8 cellular contexts compared by ENCODE assay signal in the genomic region with DNA sequence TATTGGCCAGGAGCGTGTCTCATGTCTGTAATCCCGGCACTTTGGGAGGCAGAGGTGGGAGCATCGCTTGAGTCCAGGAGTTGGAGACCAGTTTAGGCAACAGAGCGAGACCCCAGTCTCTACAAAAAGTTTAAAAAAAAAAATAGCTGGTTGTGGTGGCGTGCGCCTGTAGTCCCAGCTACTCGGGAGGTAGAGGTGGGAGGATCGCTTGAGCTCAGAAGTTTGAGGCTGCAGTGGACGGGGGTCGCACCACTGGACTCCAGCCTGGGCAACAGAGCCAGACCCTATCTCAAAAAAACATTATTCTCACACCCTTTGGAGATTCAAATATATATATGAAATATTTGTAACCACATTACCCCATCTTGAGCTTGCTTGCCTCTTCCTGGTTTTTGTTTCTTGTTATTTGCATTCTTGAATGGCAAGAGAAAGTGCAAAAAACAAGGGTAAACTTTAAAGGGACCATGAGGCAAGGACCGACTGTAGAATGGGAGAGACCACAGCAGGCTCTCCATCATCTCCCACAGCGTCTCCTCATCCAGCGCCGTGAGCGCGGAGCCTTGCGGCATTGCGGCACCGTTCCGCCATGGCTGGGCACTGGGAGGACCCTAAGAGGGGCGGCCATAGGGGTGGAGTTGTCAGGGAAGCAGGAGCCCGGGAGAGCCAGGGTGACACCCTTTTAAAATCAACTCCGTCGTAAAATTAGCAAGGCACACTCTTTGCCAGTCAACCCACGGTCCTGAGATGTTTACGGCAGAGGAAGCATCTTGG. TPM values are rescaled to one million over a fixed set of nuclear protein-coding genes. Genes with fewer than 3 reads are reported as not detected.
DNase-seq lines count a peak whose midpoint lies in the region; ATAC-seq, FAIRE-seq and TF ChIP-seq lines count a peak whose summit lies in the region.

No MANE protein-coding gene starts in this region.

- H3K4me1 ChIP-seq in keratinocyte (ENCODE audit: control insufficient read depth, extremely low read depth, insufficient read depth, low read length) (peaks cover 12% of the 10 kb centered on the region), thymus (ENCODE audit: control insufficient read depth, insufficient read depth, low read length) (peaks cover 15% of the 10 kb centered on the region)

- H3K27me3 Mint-ChIP-seq in activated T-cell treated with anti-CD3 and anti-CD28 coated beads, Interleukin-2, amount 50 U/mL, for 4 hours (ENCODE audit: low read depth), result no peaks in the 10 kb centered on the region
- no peaks in the 10 kb centered on the region for H3K27me3 Mint-ChIP-seq in activated T-helper 17 cell treated with anti-CD3 and anti-CD28 coated beads, Interleukin-2, amount 50 U/mL, for 72 hours

- peak overlapping the region; percentile 94 for H3K27ac Mint-ChIP-seq in activated T-helper 17 cell treated with anti-CD3 and anti-CD28 coated beads, Interleukin-2, amount 50 U/mL, for 72 hours

- H3K9ac ChIP-seq in keratinocyte (ENCODE audit: control insufficient read depth, extremely low read depth, insufficient read depth, low read length), result no peak overlapping the region

- H3K36me3 ChIP-seq in keratinocyte (ENCODE audit: control insufficient read depth in 2 of 2, extremely low read depth in 1 of 2, insufficient read depth in 2 of 2, low read length in 2 of 2), result peaks cover 0 to 3% of the 10 kb centered on the region in 2 experiments
- peaks cover 4% of the 10 kb centered on the region for H3K36me3 ChIP-seq in thymus (ENCODE audit: control insufficient read depth, insufficient read depth)

- dilution Hi-C loops in keratinocyte (cut with MboI; ENCODE audit: extremely low pct_ligation_motif_present, low sequenced_read_pairs), result no loop called here

- H3K9me3 ChIP-seq in keratinocyte (ENCODE audit: control insufficient read depth, low read depth, low read length) (no peaks in the 10 kb centered on the region), thymus (ENCODE audit: control insufficient read depth) (no peaks in the 10 kb centered on the region)

- H3K4me3 ChIP-seq in keratinocyte (ENCODE audit: control insufficient read depth in 2 of 3, extremely low read depth in 1 of 3, insufficient read depth in 2 of 3, low read depth in 1 of 3, low read length in 3 of 3) (peak overlapping the region; percentile 83 to 95 (median 92)), thymus (ENCODE audit: low read length) (peak overlapping the region; percentile 77)

- no peak for ATAC-seq in activated T-cell treated with anti-CD3 and anti-CD28 coated beads, Interleukin-2, amount 50 U/mL, for 4 hours
- ATAC-seq in activated T-helper 17 cell treated with anti-CD3 and anti-CD28 coated beads, Interleukin-2, amount 50 U/mL, for 72 hours (replicated peaks), result no peak

- WGBS in thymus, result 94% methylated on average over 26 of the region's 26 CpGs

- FAIRE-seq in keratinocyte (lab: Jason Lieb, UNC), result no peak
- FAIRE-seq in urothelium cell line (lab: Jason Lieb, UNC), result no peak

- H4K20me1 ChIP-seq in keratinocyte (ENCODE audit: control insufficient read depth, extremely low read depth, insufficient read depth, low read length), result peaks cover 5% of the 10 kb centered on the region

- H3K4me1 Mint-ChIP-seq in activated T-cell treated with anti-CD3 and anti-CD28 coated beads, Interleukin-2, amount 50 U/mL, for 4 hours (ENCODE audit: low read depth), result peaks cover 58% of the 10 kb centered on the region
- peaks cover 38% of the 10 kb centered on the region for H3K4me1 Mint-ChIP-seq in activated T-helper 17 cell treated with anti-CD3 and anti-CD28 coated beads, Interleukin-2, amount 50 U/mL, for 72 hours

- H3K79me2 ChIP-seq in keratinocyte (ENCODE audit: control insufficient read depth, insufficient read depth, low read length), result peaks cover 61% of the 10 kb centered on the region

- peak overlapping the region; percentile 95 for H3K4me3 Mint-ChIP-seq in activated T-cell treated with anti-CD3 and anti-CD28 coated beads, Interleukin-2, amount 50 U/mL, for 4 hours
- H3K4me3 Mint-ChIP-seq in activated T-helper 17 cell treated with anti-CD3 and anti-CD28 coated beads, Interleukin-2, amount 50 U/mL, for 72 hours, result peak overlapping the region; percentile 90

- H3K9me3 Mint-ChIP-seq in activated T-cell treated with anti-CD3 and anti-CD28 coated beads, Interleukin-2, amount 50 U/mL, for 4 hours, result no peaks in the 10 kb centered on the region
- no peaks in the 10 kb centered on the region for H3K9me3 Mint-ChIP-seq in activated T-helper 17 cell treated with anti-CD3 and anti-CD28 coated beads, Interleukin-2, amount 50 U/mL, for 72 hours

- H2AFZ ChIP-seq in keratinocyte (ENCODE audit: control insufficient read depth, low read length), result no peak overlapping the region

- peaks cover 25% of the 10 kb centered on the region for H3K36me3 Mint-ChIP-seq in activated T-cell treated with anti-CD3 and anti-CD28 coated beads, Interleukin-2, amount 50 U/mL, for 4 hours (ENCODE audit: insufficient read depth)
- H3K36me3 Mint-ChIP-seq in activated T-helper 17 cell treated with anti-CD3 and anti-CD28 coated beads, Interleukin-2, amount 50 U/mL, for 72 hours (ENCODE audit: low read depth), result peaks cover 63% of the 10 kb centered on the region

- H3K9me1 ChIP-seq in keratinocyte (ENCODE audit: control insufficient read depth, extremely low read depth, insufficient read depth, low read length), result no peaks in the 10 kb centered on the region

- no peak overlapping the region for H3K27ac ChIP-seq in keratinocyte (ENCODE audit: control insufficient read depth, insufficient read depth, low read length)
- H3K27ac ChIP-seq in thymus (ENCODE audit: low read depth), result no peak overlapping the region

- H3K27me3 ChIP-seq in keratinocyte (ENCODE audit: control insufficient read depth, extremely low read depth, insufficient read depth, low read length) (no peaks in the 10 kb centered on the region), thymus (ENCODE audit: control insufficient read depth, insufficient read depth) (no peaks in the 10 kb centered on the region)

- no peak for DNase-seq in activated T-cell treated with anti-CD3 and anti-CD28 coated beads, Interleukin-2, amount 50 U/mL, for 4 hours
- DNase-seq in activated T-cell treated with anti-CD3 and anti-CD28 coated beads, Interleukin-2, amount 50 U/mL, for 1 hour, result no peak
- DNase-seq in keratinocyte (ENCODE audit: low read depth, low spot score), result no peak
- no peak for DNase-seq in stimulated activated CD4-positive, alpha-beta T cell treated with anti-CD3 and anti-CD28 coated beads, Interleukin-1b, Interleukin-23, amount 100 ng/mL, for 48 hours
- DNase-seq in urothelium cell line (ENCODE audit: low spot score), result no peak
- DNase-seq in H4 (ENCODE audit: low spot score), result no peak

- peak overlapping the region; percentile 97 for H3K4me2 ChIP-seq in keratinocyte (ENCODE audit: control insufficient read depth, extremely low read depth, insufficient read depth, low read depth, low read length)

- TF ChIP-seq CTCF in keratinocyte (optimal IDR thresholded peaks at IDR 0.05 in 1 of 3, IDR thresholded peaks at IDR 0.05 in 1 of 3, conservative IDR thresholded peaks at IDR 0.05 in 1 of 3; ENCODE audit: extremely low read depth in 1 of 3, insufficient read depth in 2 of 3, low read length in 3 of 3), result no peak

RNA-seq across cellular contexts. Expression of a gene that starts 1.4 kb away (rescaled TPM):
- 100 to 1,000 TPM in 1 of 3 donors, 10 to 100 TPM in 2; 91.2 to 114 (median 99.2) TPM for total RNA-seq in activated T-cell treated with anti-CD3 and anti-CD28 coated beads, Interleukin-2, amount 50 U/mL, for 4 hours
- total RNA-seq in activated T-helper 17 cell treated with anti-CD3 and anti-CD28 coated beads, Interleukin-2, amount 50 U/mL, for 72 hours, result 10 to 100 TPM; 78.3 to 95.8 TPM
- polyA plus RNA-seq in keratinocyte, result 43.3 to 74.6 TPM (median 62.1 TPM) in 3 replicates
- polyA plus RNA-seq in keratinocyte (2011; ENCODE audit: low read depth), result 444 TPM
- 29.0 and 41.3 TPM in 2 replicates for polyA plus RNA-seq in keratinocyte (2011; cell fraction: cytosol; rRNA removed)
- 70.1 and 79.7 TPM in 2 replicates for polyA plus RNA-seq in keratinocyte (2011; cell fraction: nucleus; rRNA removed)
- 51.3 and 86.1 TPM in 2 replicates for polyA plus RNA-seq in keratinocyte (2012; ENCODE audit: low replicate concordance)
- 54.6 to 110 TPM (median 99.2 TPM) in 3 replicates for polyA minus RNA-seq in keratinocyte
- polyA minus RNA-seq in keratinocyte (2011; cell fraction: cytosol; rRNA and poly(A)+ RNA removed), result 30.5 TPM
- polyA minus RNA-seq in keratinocyte (2011; cell fraction: nucleus; rRNA and poly(A)+ RNA removed), result 64.4 and 108 TPM in 2 replicates
- 108 TPM for polyA plus RNA-seq in thymus
- total RNA-seq in H4 (2014; rRNA removed; shearing (Covaris generic)), result 41.3 and 62.3 TPM in 2 replicates

RNA-seq across cellular contexts. Expression of a gene that starts 1.9 kb away (rescaled TPM):
- 10 to 100 TPM; 39.4 to 44.5 (median 40.1) TPM for total RNA-seq in activated T-cell treated with anti-CD3 and anti-CD28 coated beads, Interleukin-2, amount 50 U/mL, for 4 hours
- total RNA-seq in activated T-helper 17 cell treated with anti-CD3 and anti-CD28 coated beads, Interleukin-2, amount 50 U/mL, for 72 hours, result 10 to 100 TPM; 29.2 to 41.7 TPM
- polyA plus RNA-seq in keratinocyte (114 to 207 TPM (median 145 TPM) in 3 replicates), thymus (12.8 TPM)
- polyA plus RNA-seq in keratinocyte (2011; ENCODE audit: low read depth), result 97.5 TPM
- polyA plus RNA-seq in keratinocyte (2011; cell fraction: cytosol; rRNA removed), result 66.2 and 115 TPM in 2 replicates
- 199 and 201 TPM in 2 replicates for polyA plus RNA-seq in keratinocyte (2011; cell fraction: nucleus; rRNA removed)
- 69.5 and 191 TPM in 2 replicates for polyA plus RNA-seq in keratinocyte (2012; ENCODE audit: low replicate concordance)
- 58.5 to 238 TPM (median 212 TPM) in 3 replicates for polyA minus RNA-seq in keratinocyte
- 76.7 TPM for polyA minus RNA-seq in keratinocyte (2011; cell fraction: cytosol; rRNA and poly(A)+ RNA removed)
- polyA minus RNA-seq in keratinocyte (2011; cell fraction: nucleus; rRNA and poly(A)+ RNA removed), result 142 and 232 TPM in 2 replicates
- total RNA-seq in H4 (2014; rRNA removed; shearing (Covaris generic)), result 79.4 and 82.4 TPM in 2 replicates

RNA-seq across cellular contexts. Expression of a gene that starts 56.2 kb away (rescaled TPM):
- under 1 TPM; 0.03 to 0.34 (median 0.05) TPM for total RNA-seq in activated T-cell treated with anti-CD3 and anti-CD28 coated beads, Interleukin-2, amount 50 U/mL, for 4 hours
- total RNA-seq in activated T-helper 17 cell treated with anti-CD3 and anti-CD28 coated beads, Interleukin-2, amount 50 U/mL, for 72 hours, result under 1 TPM; 0.19 TPM
- polyA plus RNA-seq in keratinocyte (1.1 to 2.8 TPM (median 2.2 TPM) in 3 replicates), thymus (2.5 TPM)
- 3.6 TPM for polyA plus RNA-seq in keratinocyte (2011; ENCODE audit: low read depth)
- polyA plus RNA-seq in keratinocyte (2011; cell fraction: cytosol; rRNA removed), result 1.3 and 1.8 TPM in 2 replicates
- polyA plus RNA-seq in keratinocyte (2011; cell fraction: nucleus; rRNA removed), result 2.6 and 2.9 TPM in 2 replicates
- polyA plus RNA-seq in keratinocyte (2012; ENCODE audit: low replicate concordance), result 1.1 and 7.4 TPM in 2 replicates
- polyA minus RNA-seq in keratinocyte, result 1.7 to 6.3 TPM (median 3.3 TPM) in 3 replicates
- 3.3 TPM for polyA minus RNA-seq in keratinocyte (2011; cell fraction: cytosol; rRNA and poly(A)+ RNA removed)
- 2.6 and 3.4 TPM in 2 replicates for polyA minus RNA-seq in keratinocyte (2011; cell fraction: nucleus; rRNA and poly(A)+ RNA removed)
- 18.7 and 19.0 TPM in 2 replicates for total RNA-seq in H4 (2014; rRNA removed; shearing (Covaris generic))

Comparison
In these comparisons a context has a peak if more than half of its experiments do, and no peak if none do; other contexts are left out.
1. RNA of a gene that starts 56.2 kb away (total RNA-seq): 18.7 to 19.0 TPM in H4; 0.19 TPM in activated T-helper 17 cell treated with anti-CD3 and anti-CD28 coated beads, Interleukin-2, amount 50 U/mL, for 72 hours and 0.03 to 0.34 TPM in activated T-cell treated with anti-CD3 and anti-CD28 coated beads, Interleukin-2, amount 50 U/mL, for 4 hours; every median in the first group is over 10 times any median in the second.